Comparison of ENCODE assay signal across 8 cellular contexts in the genomic region with DNA sequence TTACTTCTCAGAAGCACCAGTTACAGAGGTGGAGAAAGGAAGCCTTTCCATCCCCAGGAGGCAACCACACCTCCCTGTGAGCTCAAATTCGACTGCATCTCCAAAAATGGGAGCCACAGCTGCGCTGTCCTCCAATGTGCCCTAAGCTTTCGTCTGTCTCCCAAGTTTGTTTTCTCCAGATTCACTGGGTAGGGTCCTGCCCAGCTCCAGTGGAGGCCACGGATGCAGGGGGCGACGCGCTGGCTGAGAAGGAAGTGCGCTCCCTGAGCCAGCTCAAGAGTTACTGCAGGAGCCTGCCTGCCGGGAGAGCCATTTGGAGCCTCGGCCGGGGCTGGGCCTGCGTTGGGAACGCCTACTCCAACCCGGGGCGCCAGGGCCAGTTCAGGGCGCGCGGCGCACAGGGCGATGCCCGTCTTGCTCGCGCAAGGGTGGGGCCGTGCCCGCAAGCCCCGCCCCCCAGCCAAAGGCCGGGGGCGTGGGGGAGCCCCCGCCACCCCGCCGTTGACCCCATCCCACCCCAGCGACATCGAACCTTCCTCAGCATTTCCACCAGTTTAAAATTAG. TPM values are rescaled to one million over a fixed set of nuclear protein-coding genes. Genes with fewer than 3 reads are reported as not detected.
DNase-seq lines count a peak whose midpoint lies in the region; ATAC-seq and TF ChIP-seq lines count a peak whose summit lies in the region.

No MANE protein-coding gene starts in this region.

- H3K36me3 ChIP-seq in CD8-positive, alpha-beta memory T cell (ENCODE audit: insufficient read depth, low read length) = no peaks in the 10 kb centered on the region
- no peaks in the 10 kb centered on the region for H3K36me3 ChIP-seq in Panc1 (ENCODE audit: control insufficient read depth, insufficient read depth, low read length)

- peaks cover 0 to 16% (median 0%) of the 10 kb centered on the region in 3 donors for H3K36me3 Mint-ChIP-seq in CD8-positive, alpha-beta memory T cell
- peaks cover 21% of the 10 kb centered on the region for H3K36me3 Mint-ChIP-seq in nephron (ENCODE audit: low read depth)

- no peaks in the 10 kb centered on the region for H3K9me3 Mint-ChIP-seq in CD8-positive, alpha-beta memory T cell
- H3K9me3 Mint-ChIP-seq in nephron = no peaks in the 10 kb centered on the region

- TF ChIP-seq CTCF in Panc1 (IDR thresholded peaks at IDR 0.05) = 0 out of 2 replicates have a peak, but pooled peaks have one; percentile 14
- no peak for TF ChIP-seq CTCF in fibroblast of pulmonary artery (IDR thresholded peaks at IDR 0.05; ENCODE audit: low read length, missing control alignments)
- no peak for TF ChIP-seq CTCF in nephron (IDR thresholded peaks at IDR 0.05; ENCODE audit: unreplicated experiment in 3 of 3)

- in situ Hi-C loops in Panc1 (cut with HindIII; ENCODE audit: low pct_unique_long_range_greater_than_20kb, low sequenced_read_pairs) = no loop called here

- H3K4me3 ChIP-seq in CD8-positive, alpha-beta memory T cell (ENCODE audit: low read length) = peak overlapping the region; percentile 69
- peak overlapping the region; percentile 56 to 77 for H3K4me3 ChIP-seq in Panc1 (ENCODE audit: low read depth in 2 of 2, low read length in 2 of 2)
- peak overlapping the region; percentile 69 for H3K4me3 ChIP-seq in fibroblast of pulmonary artery (replicated peaks; ENCODE audit: low read depth, low read length)

- POLR2A ChIA-PET in CD8-positive, alpha-beta memory T cell (lab: Charles Lee) = interaction anchor here (0.7 to 2.7 kb wide), 5 partner anchors 19 to 258 kb away, joined by 3 to 29 read pairs (median 6); a partner anchor contains a TSS
- POLR2A ChIA-PET in Panc1 (lab: Charles Lee) = interaction anchor here (0.5 kb wide), 1 partner anchor 64 kb away, joined by 8 read pairs; no protein-coding TSS in a partner anchor

- peak; percentile 59 to 81 (median 72) for DNase-seq in CD8-positive, alpha-beta memory T cell
- DNase-seq in Panc1 (ENCODE audit: low read depth, low spot score) (peak; percentile 43), fibroblast of pulmonary artery (ENCODE audit: low read depth) (peak; percentile 86)
- peak; percentile 75 for DNase-seq in activated T-helper 9 cell treated with anti-CD3 and anti-CD28 coated beads, Interleukin-2, amount 50 U/mL, for 16 hours (ENCODE audit: low read depth)
- DNase-seq in stimulated activated naive CD4-positive, alpha-beta T cell treated with Interleukin-2 at 50 U/mL for 16 hours (lab: John Stamatoyannopoulos, UW) = peak; percentile 72

- peak overlapping the region; percentile 85 to 96 (median 89) for H3K4me3 Mint-ChIP-seq in CD8-positive, alpha-beta memory T cell
- peak overlapping the region; percentile 81 to 88 (median 85) for H3K4me3 Mint-ChIP-seq in nephron

- no TSS peak for BruUV-seq in Panc1 (replicated peaks; lab: Mats Ljungman, UMichigan)

- H3K27me3 ChIP-seq in CD8-positive, alpha-beta memory T cell (ENCODE audit: insufficient read depth, low read length, poor library complexity, severe bottlenecking) = no peaks in the 10 kb centered on the region
- no peaks in the 10 kb centered on the region for H3K27me3 ChIP-seq in Panc1 (ENCODE audit: control insufficient read depth, insufficient read depth, low read length)

- peaks cover 22% of the 10 kb centered on the region for H3K4me1 ChIP-seq in CD8-positive, alpha-beta memory T cell (ENCODE audit: insufficient read depth, low read length)
- H3K4me1 ChIP-seq in Panc1 (ENCODE audit: control insufficient read depth, insufficient read depth, low read length) = peaks cover 26% of the 10 kb centered on the region

- H3K27me3 Mint-ChIP-seq in CD8-positive, alpha-beta memory T cell = no peaks in the 10 kb centered on the region
- H3K27me3 Mint-ChIP-seq in nephron (ENCODE audit: low read depth) = no peaks in the 10 kb centered on the region

- intact Hi-C loops in Panc1 (cut with micrococcal nuclease; ENCODE audit: unreplicated experiment) = loop anchor here (5.0 kb wide), 1 partner anchor 262 kb away; no protein-coding TSS in a partner anchor

- peak overlapping the region; percentile 90 for H3K27ac ChIP-seq in CD8-positive, alpha-beta memory T cell (ENCODE audit: low read depth, low read length)
- peak overlapping the region; percentile 93 for H3K27ac ChIP-seq in Panc1 (ENCODE audit: low read length)

- ATAC-seq in GM19455 (IDR thresholded peaks at IDR 0.05; ENCODE audit: unreplicated experiment) (peak; percentile 93), HG03571 (IDR thresholded peaks at IDR 0.05; ENCODE audit: unreplicated experiment) (peak; percentile 85), Panc1 (peak; percentile 99)

- CTCF ChIA-PET in CD8-positive, alpha-beta memory T cell (lab: Charles Lee) = interaction anchor here (1.0 to 5.9 kb wide), 6 partner anchors 11 to 265 kb away, joined by 3 to 25 read pairs (median 12); a partner anchor contains a TSS
- CTCF ChIA-PET in Panc1 (lab: Charles Lee) = interaction anchor here (0.6 to 0.7 kb wide), 5 partner anchors 9 to 447 kb away, joined by 3 to 11 read pairs (median 4); a partner anchor contains a TSS

- H3K4me1 Mint-ChIP-seq in CD8-positive, alpha-beta memory T cell = peaks cover 24 to 42% (median 40%) of the 10 kb centered on the region in 3 donors
- H3K4me1 Mint-ChIP-seq in nephron = peaks cover 59% of the 10 kb centered on the region

- no peaks in the 10 kb centered on the region for H3K9me3 ChIP-seq in CD8-positive, alpha-beta memory T cell (ENCODE audit: low read length)
- H3K9me3 ChIP-seq in Panc1 (ENCODE audit: control insufficient read depth, insufficient read depth, low read depth, low read length) = no peaks in the 10 kb centered on the region

- H3K27ac Mint-ChIP-seq in CD8-positive, alpha-beta memory T cell = peak overlapping the region; percentile 41 to 95 (median 82)
- H3K27ac Mint-ChIP-seq in nephron = peak overlapping the region; percentile 34 to 70 (median 56)

RNA-seq across cellular contexts. Expression of a gene that starts 19.5 kb away (rescaled TPM):
- total RNA-seq in CD8-positive, alpha-beta memory T cell = 10 to 100 TPM; 11.6 to 13.3 TPM
- polyA plus RNA-seq in CD8-positive, alpha-beta memory T cell = 10.7 TPM
- total RNA-seq in Panc1 (2021; ENCODE audit: unreplicated experiment) = 18.8 TPM
- 11.3 TPM for polyA plus RNA-seq in Panc1 (2012; ENCODE audit: insufficient read length)

Comparison
In these comparisons a context has a peak if more than half of its experiments do, and no peak if none do; other contexts are left out.
1. Peak in every context shown above with its lines: DNase-seq, ATAC-seq, H3K4me3 ChIP-seq and H3K27ac ChIP-seq.